In genomic region chr13:44414771-44415170, GRCh38 we compare ENCODE assay signal across 27 cellular contexts. TPM values are rescaled to one million over a fixed set of nuclear protein-coding genes. Genes with fewer than 3 reads are reported as not detected.
DNase-seq lines count a peak whose midpoint lies in the region; ATAC-seq, FAIRE-seq and TF ChIP-seq lines count a peak whose summit lies in the region.
"Had no signal": no experiment of that assay in that cellular context is flagged by ENCODE, and none has a peak within 500 bp of the region (broad histone marks: within the 10 kb centered on the region; RNA-seq: fewer than 3 reads in every experiment).

No MANE protein-coding gene starts in this region.

- DNase-seq in Kasumi-1 (lab: John Stamatoyannopoulos, UW): peak; percentile 73 to 74
- no peak for DNase-seq in H1 (ENCODE audit: low read depth in 1 of 2, low spot score in 2 of 2)
- peak; percentile 59 for DNase-seq in left kidney (ENCODE audit: low read depth, low spot score)
- peak; percentile 61 for DNase-seq in spleen
- DNase-seq in psoas muscle: no peak
- DNase-seq: AML-193; CD4-positive, alpha-beta T cell; HCEC 1CT; Karpas-422; MV-4-11; NCI-H1105; NCI-H146; NCI-H2029; NCI-H2227 treated with DMSO at 0.1 percent for 48 hours; NCI-H69; Peyer's patch; SHP77 treated with DMSO at 0.1 percent for 48 hours had no signal

- WGBS in H1 (ENCODE audit: extremely low coverage in 1 of 2, insufficient coverage in 1 of 2, insufficient read length in 1 of 2, insufficient replicate concordance in 2 of 2, low coverage in 1 of 2, low lambda C conversion rate in 2 of 2, missing lambda C conversion rate in 1 of 2), 2 experiments: 96% methylated on average over 27 of the region's 27 CpGs; no CpG with 5 or more reads in 1 of the 2 experiments
- 92 to 97% (median 95%) methylated on average over 27 of the region's 27 CpGs for WGBS in spleen, 5 donors
- 94 to 95% (median 94%) methylated on average over 27 of the region's 27 CpGs for WGBS in psoas muscle, 3 donors

- intact Hi-C loops in spleen (cut with DNase I; ENCODE audit: low total_unique reads): no loop called here
- intact Hi-C loops in psoas muscle (cut with DNase I): loop anchor here in 1 of 2 donors (5.0 kb wide), 1 partner anchor 62 kb away; no protein-coding TSS in a partner anchor

- H4K20me1 ChIP-seq in H1 (replicated peaks in 1 of 2; ENCODE audit: control insufficient read depth in 1 of 2, insufficient read depth in 2 of 2, low read length in 2 of 2): no peaks in the 10 kb centered on the region
- H4K20me1 ChIP-seq: BLaER1 treated with 17β-estradiol and CSF1 and Interleukin-3, amounts not matched to agents 10 nM and 100 nM had no signal

- no peak overlapping the region; a peak in 1 of 4 replicates for H3K4me2 ChIP-seq in H1 (ENCODE audit: insufficient read depth in 1 of 2, low read depth in 2 of 2, low read length in 2 of 2)
- H3K4me2 ChIP-seq: A549; BLaER1 treated with 17β-estradiol and CSF1 and Interleukin-3, amounts not matched to agents 10 nM and 100 nM; GM23338 had no signal

- no peak overlapping the region for H4K8ac ChIP-seq in H1 (ENCODE audit: extremely low read depth, insufficient read depth, low read length)

- POLR2A ChIA-PET in H1 (lab: Charles Lee; ENCODE audit: partially characterized antibody): interaction anchor here (1.2 to 5.9 kb wide), 4 partner anchors 9 to 20 kb away, joined by 3 to 74 read pairs (median 18); no protein-coding TSS in a partner anchor

- no peak for ATAC-seq in GM21825 (IDR thresholded peaks at IDR 0.05; ENCODE audit: unreplicated experiment)
- no peak for ATAC-seq in HG03521 (IDR thresholded peaks at IDR 0.05; ENCODE audit: unreplicated experiment)
- ATAC-seq in psoas muscle: no peak
- ATAC-seq: A549, GM23338 had no signal

- H3K4me1 ChIP-seq in H1 (replicated peaks in 1 of 4; ENCODE audit: control insufficient read depth in 3 of 4, insufficient read depth in 4 of 4, low read length in 3 of 4) (peaks cover 3 to 16% (median 11%) of the 10 kb centered on the region in 4 experiments), spleen (peaks cover 0 to 15% (median 2%) of the 10 kb centered on the region in 6 donors), psoas muscle (no peaks in the 10 kb centered on the region)
- H3K4me1 ChIP-seq: A549, Peyer's patch had no signal

- no peak overlapping the region for H3K4ac ChIP-seq in H1 (replicated peaks; ENCODE audit: insufficient read length, low read depth, low read length)

- H3K79me1 ChIP-seq in H1 (ENCODE audit: low read depth, low read length): no peaks in the 10 kb centered on the region

- no peaks in the 10 kb centered on the region for H3K23me2 ChIP-seq in H1 (ENCODE audit: low read depth, low read length)

- no peak overlapping the region for H2BK15ac ChIP-seq in H1 (ENCODE audit: low read length)

- no peak overlapping the region for H3K9ac ChIP-seq in H1 (replicated peaks in 1 of 4; ENCODE audit: extremely low read depth in 1 of 4, low read depth in 3 of 4, low read length in 3 of 4)
- H3K9ac ChIP-seq: BLaER1 treated with 17β-estradiol and CSF1 and Interleukin-3, amounts not matched to agents 10 nM and 100 nM had no signal

- no peaks in the 10 kb centered on the region for H3K79me2 ChIP-seq in H1 (ENCODE audit: control insufficient read depth in 1 of 2, insufficient read depth in 2 of 2, low read length in 2 of 2)

- no peak overlapping the region for H2BK5ac ChIP-seq in H1 (ENCODE audit: low read depth, low read length)

- no peak overlapping the region for H3K27ac ChIP-seq in H1 (ENCODE audit: low read depth, low read length)
- H3K27ac ChIP-seq in spleen: no peak overlapping the region
- no peak overlapping the region for H3K27ac ChIP-seq in psoas muscle
- H3K27ac ChIP-seq: A549; BLaER1 treated with 17β-estradiol and CSF1 and Interleukin-3, amounts not matched to agents 10 nM and 100 nM; HL-60; Peyer's patch had no signal

- no peak overlapping the region for H3K23ac ChIP-seq in H1 (ENCODE audit: insufficient read length)

- 0 out of 2 replicates have a peak overlapping the region, but pooled peaks have one; percentile 30 for H2BK12ac ChIP-seq in H1 (ENCODE audit: low read depth, low read length)

- no peak for TF ChIP-seq EP300 in H1 (IDR thresholded peaks at IDR 0.05; ENCODE audit: borderline replicate concordance in 1 of 2, low read depth in 2 of 2, low read length in 2 of 2)

- H3K36me3 ChIP-seq in H1 (ENCODE audit: control insufficient read depth in 2 of 4, insufficient read depth in 4 of 4, low read length in 3 of 4): no peaks in the 10 kb centered on the region
- no peaks in the 10 kb centered on the region for H3K36me3 ChIP-seq in spleen
- H3K36me3 ChIP-seq in psoas muscle (ENCODE audit: insufficient read depth in 1 of 2, low read depth in 1 of 2): no peaks in the 10 kb centered on the region
- H3K36me3 ChIP-seq: BLaER1 treated with 17β-estradiol and CSF1 and Interleukin-3, amounts not matched to agents 10 nM and 100 nM; Peyer's patch had no signal

- no peak for TF ChIP-seq RAD21 in H1 (IDR thresholded peaks at IDR 0.05 in 1 of 2, conservative IDR thresholded peaks at IDR 0.05 in 1 of 2; ENCODE audit: low read depth in 2 of 2, low read length in 2 of 2)

- no peak overlapping the region for H3K56ac ChIP-seq in H1 (replicated peaks; ENCODE audit: insufficient read length, low read depth, low read length)

- no peak overlapping the region for H2AFZ ChIP-seq in H1 (ENCODE audit: low read length)

- H4K5ac ChIP-seq in H1 (ENCODE audit: insufficient read length, low read depth, low read length): no peak overlapping the region

- H2BK20ac ChIP-seq in H1 (ENCODE audit: low read length): no peak overlapping the region

- H3K9me3 ChIP-seq in H1 (ENCODE audit: insufficient read depth in 2 of 2, low read depth in 1 of 2, low read length in 1 of 2) (no peaks in the 10 kb centered on the region; a peak in 1 of 4 replicates), spleen (no peaks in the 10 kb centered on the region), psoas muscle (no peaks in the 10 kb centered on the region)
- H3K9me3 ChIP-seq: A549, Peyer's patch had no signal

- H3K18ac ChIP-seq in H1 (ENCODE audit: extremely low read depth, low read length): no peak overlapping the region

- no peak overlapping the region for H4K91ac ChIP-seq in H1 (replicated peaks; ENCODE audit: insufficient read length, low read length)

- no peak overlapping the region for H2BK120ac ChIP-seq in H1 (replicated peaks; ENCODE audit: low read depth, low read length)

- FAIRE-seq in H1 (lab: Jason Lieb, UNC): no peak
- FAIRE-seq: A549, D721Med, GM18507 had no signal

- no peak overlapping the region for H2AK5ac ChIP-seq in H1 (ENCODE audit: low read depth, low read length)

- H3K14ac ChIP-seq in H1 (ENCODE audit: insufficient read length): no peak overlapping the region

- H3K27me3 ChIP-seq in H1 (replicated peaks in 1 of 4; ENCODE audit: control insufficient read depth in 3 of 4, extremely low read depth in 1 of 4, insufficient read depth in 3 of 4, low read length in 3 of 4) (no peaks in the 10 kb centered on the region), spleen (replicated peaks in 1 of 7) (no peaks in the 10 kb centered on the region), psoas muscle (ENCODE audit: insufficient read depth in 3 of 3, low read length in 2 of 3) (no peaks in the 10 kb centered on the region)
- H3K27me3 ChIP-seq: BLaER1 treated with 17β-estradiol and CSF1 and Interleukin-3, amounts not matched to agents 10 nM and 100 nM; Peyer's patch had no signal

- H3K4me3 ChIP-seq in H1 (ENCODE audit: extremely low read depth in 1 of 4, insufficient read depth in 2 of 4, low read depth in 3 of 4, low read length in 4 of 4) (no peak overlapping the region), spleen (no peak overlapping the region), psoas muscle (no peak overlapping the region)
- H3K4me3 ChIP-seq: A549; BLaER1 treated with 17β-estradiol and CSF1 and Interleukin-3, amounts not matched to agents 10 nM and 100 nM; GM23338; Peyer's patch had no signal

- TF ChIP-seq CTCF in H1 (IDR thresholded peaks at IDR 0.05; ENCODE audit: control extremely low read depth in 1 of 3, insufficient read depth in 1 of 3, low read depth in 1 of 3, low read length in 3 of 3): no peak
- TF ChIP-seq CTCF in spleen (IDR thresholded peaks at IDR 0.05 in 8 of 11, conservative IDR thresholded peaks at IDR 0.05 in 3 of 11): no peak
- TF ChIP-seq CTCF in psoas muscle (IDR thresholded peaks at IDR 0.05): no peak

- CTCF ChIA-PET in H1 (lab: Charles Lee; ENCODE audit: partially characterized antibody): interaction anchor here (0.6 to 1.8 kb wide), 10 partner anchors 9 to 507 kb away, joined by 3 to 7 read pairs (median 3); no protein-coding TSS in a partner anchor

- no peak for TF ChIP-seq POLR2A in H1 (IDR thresholded peaks at IDR 0.05; ENCODE audit: control extremely low read depth in 1 of 2, low read depth in 2 of 2, low read length in 2 of 2)
- no peak for TF ChIP-seq POLR2A in spleen (IDR thresholded peaks at IDR 0.05)

TF ChIP-seq in H1, 55 proteins besides CTCF, POLR2A, EP300 and RAD21 (continues in another document):
- TF ChIP-seq, protein P1, sequence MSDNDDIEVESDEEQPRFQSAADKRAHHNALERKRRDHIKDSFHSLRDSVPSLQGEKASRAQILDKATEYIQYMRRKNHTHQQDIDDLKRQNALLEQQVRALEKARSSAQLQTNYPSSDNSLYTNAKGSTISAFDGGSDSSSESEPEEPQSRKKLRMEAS (IDR thresholded peaks at IDR 0.05): no peak
- TF ChIP-seq CEBPB (IDR thresholded peaks at IDR 0.05; ENCODE audit: low read depth, low read length) (no peak), KDM1A (IDR thresholded peaks at IDR 0.05; ENCODE audit: borderline replicate concordance, low read length) (no peak), HDAC6 (IDR thresholded peaks at IDR 0.05; ENCODE audit: low read depth, low read length) (no peak), GABPA (IDR thresholded peaks at IDR 0.05; ENCODE audit: borderline replicate concordance, insufficient read depth, low read length) (no peak), MAFK (IDR thresholded peaks at IDR 0.05; ENCODE audit: low read depth, low read length) (no peak)

RNA-seq across cellular contexts. Expression of gene SERP2, which starts 41.1 kb away (rescaled TPM):
- total RNA-seq in H1 (2021; fragmentation: NEBNext Ultra II Directional; extraction: Animal tissue kit (Norgen Biotek cat#: 25700)): 1.7 and 2.0 TPM in 2 replicates
- 2.1 and 2.3 TPM in 2 replicates for polyA plus RNA-seq in H1 (2011; rRNA removed)
- polyA plus RNA-seq in H1 (2011; cell fraction: cytosol; rRNA removed): 2.4 TPM
- 2.1 TPM for polyA plus RNA-seq in H1 (2011; cell fraction: nucleus; rRNA removed)
- 1.5 to 3.2 TPM (median 2.6 TPM) in 4 replicates for polyA plus RNA-seq in H1 (2012, experiment 1 of 2)
- 3.5 TPM for polyA plus RNA-seq in H1 (2012, experiment 2 of 2)
- polyA plus RNA-seq in H1 (2013, experiment 1 of 2): 1.3 TPM
- 2.0 TPM for polyA plus RNA-seq in H1 (2013, experiment 2 of 2)
- polyA minus RNA-seq in H1 (2011; rRNA and poly(A)+ RNA removed): 0.54 and 2.7 TPM in 2 replicates
- 2.6 TPM for polyA minus RNA-seq in H1 (2011; cell fraction: cytosol; rRNA and poly(A)+ RNA removed)
- 1.5 TPM for polyA minus RNA-seq in H1 (2011; cell fraction: nucleus; rRNA and poly(A)+ RNA removed)
- total RNA-seq in spleen: 1 to 10 TPM in 2 of 7 donors, under 1 TPM in 2, not detected in 3; 0.38 to 1.3 (median 0.89) TPM
- polyA plus RNA-seq in spleen: 1 to 10 TPM; 1.1 to 3.7 (median 1.2) TPM
- total RNA-seq in psoas muscle: 1 to 10 TPM in 2 of 4 donors, under 1 TPM in 2; 0.57 to 1.2 (median 0.95) TPM
- polyA plus RNA-seq in psoas muscle: 1 to 10 TPM in 2 of 3 donors, under 1 TPM in 1; 0.82 to 1.8 (median 1.4) TPM
- total RNA-seq: CD4-positive, alpha-beta T cell; OCI-LY7 had no signal
- polyA plus RNA-seq: A549, IgD-negative memory B cell had no signal

Comparison
In these comparisons a context has a peak if more than half of its experiments do, and no peak if none do; other contexts are left out.
1. DNase-seq: peak in Kasumi-1 (2 of 2), left kidney (single experiment) and spleen (single experiment); none in H1 (0 of 2) and psoas muscle (0 of 2).